Comparison of ENCODE assay signal across 9 cellular contexts in the genomic region with DNA sequence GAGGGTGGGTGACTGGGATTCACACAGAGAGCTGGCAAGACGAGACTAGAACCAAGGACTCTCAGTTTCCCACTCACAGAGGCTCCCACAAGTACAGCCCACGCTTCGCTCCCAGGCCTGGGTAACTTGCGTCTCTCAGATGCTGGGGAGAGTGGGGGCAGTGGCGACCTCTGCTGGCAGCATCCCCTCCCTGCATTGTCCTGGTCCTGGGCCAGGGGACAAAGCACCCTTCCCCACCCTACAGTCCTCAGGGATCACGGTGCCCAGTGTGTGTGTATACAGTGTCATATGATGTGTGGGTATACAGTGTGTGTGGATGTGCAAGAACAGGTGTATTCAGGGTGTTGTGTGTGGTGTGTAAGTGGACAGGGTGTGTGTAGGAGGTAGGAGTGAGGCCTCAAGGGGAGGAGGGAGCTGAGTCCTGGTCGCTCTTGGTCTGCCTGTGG. TPM values are rescaled to one million over a fixed set of nuclear protein-coding genes. Genes with fewer than 3 reads are reported as not detected.
DNase-seq lines count a peak whose midpoint lies in the region; ATAC-seq lines count a peak whose summit lies in the region.
"Had no signal": no experiment of that assay in that cellular context is flagged by ENCODE, and none has a peak within 500 bp of the region (broad histone marks: within the 10 kb centered on the region; RNA-seq: fewer than 3 reads in every experiment).

No MANE protein-coding gene starts in this region.

- ATAC-seq in HG03565 (IDR thresholded peaks at IDR 0.05; ENCODE audit: unreplicated experiment) (peak; percentile 30), left lobe of liver (peak; percentile 60), HG02970 (IDR thresholded peaks at IDR 0.05; ENCODE audit: low FRiP score, unreplicated experiment) (no peak)

- CTCF ChIA-PET in CD8-positive, alpha-beta memory T cell (lab: Charles Lee): interaction anchor here (0.7 to 4.9 kb wide), 12 partner anchors 9 to 249 kb away, joined by 3 to 65 read pairs (median 6); partner anchors contain the start of genes ACAA1, DLEC1 and PLCD1

- no peaks in the 10 kb centered on the region for H3K9me3 Mint-ChIP-seq in CD8-positive, alpha-beta memory T cell
- H3K9me3 Mint-ChIP-seq: IgD-negative memory B cell had no signal

- peak overlapping the region in 5 of 8 donors; percentile 17 to 83 (median 80) for H3K27ac Mint-ChIP-seq in CD8-positive, alpha-beta memory T cell

- no peak overlapping the region for H3K27ac ChIP-seq in CD8-positive, alpha-beta memory T cell (ENCODE audit: low read depth, low read length)
- H3K27ac ChIP-seq in cingulate gyrus (ENCODE audit: low read depth, low read length): peak overlapping the region; percentile 90

- no peak overlapping the region for H3K4me3 ChIP-seq in CD8-positive, alpha-beta memory T cell (ENCODE audit: low read length)

- no peaks in the 10 kb centered on the region for H3K9me3 ChIP-seq in CD8-positive, alpha-beta memory T cell (ENCODE audit: low read length)

- peaks cover 0 to 1% of the 10 kb centered on the region in 2 donors for H3K27me3 Mint-ChIP-seq in CD8-positive, alpha-beta memory T cell
- H3K27me3 Mint-ChIP-seq: IgD-negative memory B cell had no signal

- POLR2A ChIA-PET in CD8-positive, alpha-beta memory T cell (lab: Charles Lee): interaction anchor here (1.0 to 1.1 kb wide), 2 partner anchors 29 to 36 kb away, joined by 3 read pairs; partner anchors contain the start of gene DLEC1

- peaks cover 4 to 71% (median 4%) of the 10 kb centered on the region in 3 donors for H3K36me3 Mint-ChIP-seq in CD8-positive, alpha-beta memory T cell
- H3K36me3 Mint-ChIP-seq: IgD-negative memory B cell had no signal

- peaks cover 21% of the 10 kb centered on the region for H3K36me3 ChIP-seq in CD8-positive, alpha-beta memory T cell (ENCODE audit: insufficient read depth, low read length)

- no peak overlapping the region for H3K4me3 Mint-ChIP-seq in CD8-positive, alpha-beta memory T cell
- H3K4me3 Mint-ChIP-seq: IgD-negative memory B cell had no signal

- peaks cover 26 to 37% (median 35%) of the 10 kb centered on the region in 3 donors for H3K4me1 Mint-ChIP-seq in CD8-positive, alpha-beta memory T cell

- H3K27me3 ChIP-seq in CD8-positive, alpha-beta memory T cell (ENCODE audit: insufficient read depth, low read length, poor library complexity, severe bottlenecking): no peaks in the 10 kb centered on the region

- DNase-seq in CD8-positive, alpha-beta memory T cell: peak; percentile 31 to 70 (median 49)
- DNase-seq in activated CD4-positive, CD25-positive, alpha-beta regulatory T cell treated with anti-CD3 and anti-CD28 coated beads, Interleukin-2, amount 50 U/mL, for 72 hours: peak; percentile 59
- DNase-seq in left lobe of liver (ENCODE audit: low spot score) (no peak), dedifferentiated amniotic fluid mesenchymal stem cell (ENCODE audit: extremely low spot score) (no peak)
- peak; percentile 24 for DNase-seq in stimulated activated CD8-positive, alpha-beta memory T cell treated with anti-CD3 and anti-CD28 coated beads, Interleukin-12 subunit alpha, Interleukin-12 subunit beta, amount 100 ng/mL, for 4 hours (ENCODE audit: low read depth)

- H3K4me1 ChIP-seq in CD8-positive, alpha-beta memory T cell (ENCODE audit: insufficient read depth, low read length): peaks cover 7% of the 10 kb centered on the region

RNA-seq across cellular contexts. Expression of gene VILL, which starts 12.8 kb away (rescaled TPM):
- total RNA-seq in CD8-positive, alpha-beta memory T cell: 10 to 100 TPM; 14.7 to 15.8 TPM
- polyA plus RNA-seq in CD8-positive, alpha-beta memory T cell: 16.8 TPM
- total RNA-seq in left lobe of liver: 0.48 TPM

RNA-seq across cellular contexts. Expression of gene PLCD1, which starts 26.0 kb away (rescaled TPM):
- total RNA-seq in CD8-positive, alpha-beta memory T cell: 10 to 100 TPM; 12.8 to 18.5 TPM
- 36.4 TPM for polyA plus RNA-seq in CD8-positive, alpha-beta memory T cell
- total RNA-seq in left lobe of liver: 11.3 TPM

RNA-seq across cellular contexts. Expression of gene DLEC1, which starts 35.6 kb away (rescaled TPM):
- total RNA-seq in CD8-positive, alpha-beta memory T cell: 1 to 10 TPM; 1.0 to 1.3 TPM
- polyA plus RNA-seq in CD8-positive, alpha-beta memory T cell: 0.56 TPM
- 0.05 TPM for total RNA-seq in left lobe of liver

Comparison
In these comparisons a context has a peak if more than half of its experiments do, and no peak if none do; other contexts are left out.
1. DNase-seq: peak in CD8-positive, alpha-beta memory T cell (5 of 5), activated CD4-positive, CD25-positive, alpha-beta regulatory T cell treated with anti-CD3 and anti-CD28 coated beads, Interleukin-2, amount 50 U/mL, for 72 hours (single experiment) and stimulated activated CD8-positive, alpha-beta memory T cell treated with anti-CD3 and anti-CD28 coated beads, Interleukin-12 subunit alpha, Interleukin-12 subunit beta, amount 100 ng/mL, for 4 hours (single experiment); none in left lobe of liver (single experiment) and dedifferentiated amniotic fluid mesenchymal stem cell (single experiment).
2. RNA of gene VILL, which starts 12.8 kb away (total RNA-seq): 14.7 to 15.8 TPM in CD8-positive, alpha-beta memory T cell; 0.48 TPM in left lobe of liver (single experiment); every median in the first group is over 10 times any median in the second.